In genomic region chrX:82541822-82542221, GRCh38 we compare ENCODE assay signal across 7 cellular contexts.
"Had no signal": no experiment of that assay in that cellular context is flagged by ENCODE, and none has a peak within 500 bp of the region (broad histone marks: within the 10 kb centered on the region; RNA-seq: fewer than 3 reads in every experiment).

No MANE protein-coding gene starts in this region.

- H3K27me3 Mint-ChIP-seq: IgD-negative memory B cell had no signal

- H2AFZ ChIP-seq: GM23338 had no signal

- DNase-seq: H9, HCEC 1CT had no signal

- FAIRE-seq: H1, H54, HTR-8/SVneo had no signal

- ATAC-seq: GM23338 had no signal

- H3K4me3 Mint-ChIP-seq: GM23338, H9, IgD-negative memory B cell had no signal

- H3K4me3 ChIP-seq: GM23338 had no signal

- H3K4me1 Mint-ChIP-seq: GM23338, H9, IgD-negative memory B cell had no signal

- H3K4me2 ChIP-seq: GM23338 had no signal

- H3K36me3 Mint-ChIP-seq: IgD-negative memory B cell had no signal

- H3K27ac Mint-ChIP-seq: GM23338, H9, IgD-negative memory B cell had no signal
